In the genomic region with DNA sequence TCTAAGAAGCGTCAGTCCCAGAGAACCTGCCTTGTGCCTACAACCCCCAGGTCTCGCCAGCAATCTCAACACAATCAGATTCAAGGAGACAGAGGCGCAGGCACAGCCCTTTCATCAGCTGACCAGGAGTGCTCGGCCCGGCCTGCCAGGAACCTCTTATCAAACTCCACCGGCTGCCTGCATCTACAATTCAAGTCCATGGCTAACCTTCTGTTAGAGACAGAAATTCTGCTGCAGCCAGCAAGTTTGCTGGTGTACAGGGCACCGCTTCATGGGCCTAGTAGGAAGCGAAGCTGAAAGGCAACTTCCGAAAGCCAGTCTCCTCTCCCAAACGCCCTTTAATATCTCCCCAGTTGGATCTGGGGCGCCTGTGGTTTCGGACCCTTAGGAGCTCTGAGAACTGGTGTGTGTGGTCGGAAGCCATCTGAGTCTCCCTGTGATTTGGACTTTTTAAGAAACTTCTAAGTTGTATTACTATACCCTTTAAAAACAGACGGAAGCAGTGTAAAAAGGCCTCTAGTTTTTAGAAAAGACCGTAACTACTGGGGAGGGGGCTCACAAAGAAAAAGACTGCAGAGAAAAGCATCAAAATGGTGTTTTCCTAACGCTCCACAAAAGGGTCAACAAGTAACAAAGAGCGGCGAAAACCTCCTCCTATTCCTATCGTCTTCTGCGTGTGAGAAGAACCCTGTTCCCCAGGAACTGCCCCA, we compare ENCODE assay signal across 8 cellular contexts. TPM values are rescaled to one million over a fixed set of nuclear protein-coding genes. Genes with fewer than 3 reads are reported as not detected.
DNase-seq lines count a peak whose midpoint lies in the region; ATAC-seq, FAIRE-seq and TF ChIP-seq lines count a peak whose summit lies in the region.

No MANE protein-coding gene starts in this region.

- H3K4me1 ChIP-seq in PC-9 (replicated peaks; ENCODE audit: insufficient read depth) (peaks cover 49% of the 10 kb centered on the region), small intestine (ENCODE audit: control insufficient read depth in 2 of 2, insufficient read depth in 1 of 2, low read depth in 1 of 2, low read length in 1 of 2) (peaks cover 6 to 9% of the 10 kb centered on the region in 2 donors)

- intact Hi-C loops in PC-9 (cut with micrococcal nuclease; ENCODE audit: unreplicated experiment) = loop anchor here (1.0 to 5.0 kb wide), 6 partner anchors 33 to 155 kb away; no protein-coding TSS in a partner anchor

- H3K79me2 ChIP-seq in PC-9 (ENCODE audit: low read depth) = peaks cover 63% of the 10 kb centered on the region

- H3K4me1 Mint-ChIP-seq in brain = peaks cover 56% of the 10 kb centered on the region

- peaks cover 0 to 4% (median 2%) of the 10 kb centered on the region in 5 experiments for H3K9me3 Mint-ChIP-seq in brain

- no peak overlapping the region for H2AFZ ChIP-seq in PC-9

- H3K27me3 Mint-ChIP-seq in brain = peaks cover 23% of the 10 kb centered on the region

- peak overlapping the region; percentile 86 to 99 (median 93) for H3K4me3 Mint-ChIP-seq in brain

- no peaks in the 10 kb centered on the region for H3K9me3 ChIP-seq in PC-9 (ENCODE audit: insufficient read depth, low read depth)
- no peaks in the 10 kb centered on the region for H3K9me3 ChIP-seq in small intestine (ENCODE audit: control insufficient read depth, low read depth)

- peak; percentile 8 to 19 for DNase-seq in NOMO-1 (lab: John Stamatoyannopoulos, UW; ENCODE audit: unreplicated experiment in 2 of 2)
- no peak for DNase-seq in NOMO-1 treated with dmso at 0.1 percent for 144 hours (lab: John Stamatoyannopoulos, UW; ENCODE audit: unreplicated experiment)
- DNase-seq in PC-9 = no peak
- peak; percentile 57 for DNase-seq in iris pigment epithelial cell (ENCODE audit: low read depth)
- peak; percentile 79 for DNase-seq in small intestine

- no peak for ATAC-seq in GM18511 (IDR thresholded peaks at IDR 0.05; ENCODE audit: unreplicated experiment)
- ATAC-seq in GM18870 (IDR thresholded peaks at IDR 0.05; ENCODE audit: unreplicated experiment) = no peak

- peaks cover 55% of the 10 kb centered on the region for H3K36me3 ChIP-seq in PC-9 (ENCODE audit: low read depth)
- peaks cover 2 to 3% of the 10 kb centered on the region in 2 donors for H3K36me3 ChIP-seq in small intestine (ENCODE audit: control insufficient read depth in 2 of 2, insufficient read depth in 2 of 2, low read length in 2 of 2)

- H3K27me3 ChIP-seq in PC-9 (ENCODE audit: insufficient read depth, low read depth) (no peaks in the 10 kb centered on the region), small intestine (ENCODE audit: control insufficient read depth in 2 of 2, insufficient read depth in 2 of 2, low read length in 2 of 2) (no peaks in the 10 kb centered on the region)

- peak overlapping the region; percentile 79 to 95 (median 91) for H3K27ac Mint-ChIP-seq in brain

- CTCF ChIA-PET in PC-9 (lab: Charles Lee) = no interaction called here

- H3K4me3 ChIP-seq in PC-9 (peak overlapping the region; percentile 86), small intestine (ENCODE audit: low read depth in 1 of 2, low read length in 2 of 2) (peak overlapping the region; percentile 87 to 95)

- BruUV-seq in PC-9 (replicated peaks; lab: Mats Ljungman, UMichigan) = TSS peak; percentile 40

- peak overlapping the region; percentile 98 for H3K4me2 ChIP-seq in PC-9

- H3K36me3 Mint-ChIP-seq in brain = peaks cover 12% of the 10 kb centered on the region

- peak overlapping the region; percentile 92 for H3K27ac ChIP-seq in PC-9
- H3K27ac ChIP-seq in small intestine (ENCODE audit: low read depth in 1 of 2, low read length in 1 of 2) = peak overlapping the region; percentile 97 to 98

- no peak for FAIRE-seq in small intestine (lab: Jason Lieb, UNC)

- no peak for TF ChIP-seq CTCF in PC-9 (conservative IDR thresholded peaks at IDR 0.05)
- TF ChIP-seq CTCF in brain (conservative IDR thresholded peaks at IDR 0.05) = no peak

- WGBS in small intestine, 3 donors = 4 to 20% (median 5%) methylated on average over 20 of the region's 20 CpGs

- H3F3A ChIP-seq in PC-9 (ENCODE audit: insufficient read depth, low read depth) = peaks cover 69% of the 10 kb centered on the region

- POLR2A ChIA-PET in PC-9 (lab: Charles Lee; ENCODE audit: unreplicated experiment) = no interaction called here

- no peaks in the 10 kb centered on the region for H3K9me2 ChIP-seq in PC-9 (ENCODE audit: insufficient read depth)

- H4K20me1 ChIP-seq in PC-9 (ENCODE audit: insufficient read depth) = peaks cover 55% of the 10 kb centered on the region

RNA-seq across cellular contexts. Expression of gene EZR, which starts 1.7 kb away (rescaled TPM):
- total RNA-seq in PC-9 (2021) = 231 and 240 TPM in 2 replicates
- polyA plus RNA-seq in brain (ENCODE audit: insufficient read depth, low read depth, low replicate concordance) (317 TPM), small intestine (100 to 1,000 TPM; 172 to 755 (median 598) TPM)

Comparison
In these comparisons a context has a peak if more than half of its experiments do, and no peak if none do; other contexts are left out.
1. DNase-seq: peak in NOMO-1 (2 of 2), iris pigment epithelial cell (single experiment) and small intestine (single experiment); none in NOMO-1 treated with dmso at 0.1 percent for 144 hours (single experiment) and PC-9 (0 of 2).